In the genomic region with DNA sequence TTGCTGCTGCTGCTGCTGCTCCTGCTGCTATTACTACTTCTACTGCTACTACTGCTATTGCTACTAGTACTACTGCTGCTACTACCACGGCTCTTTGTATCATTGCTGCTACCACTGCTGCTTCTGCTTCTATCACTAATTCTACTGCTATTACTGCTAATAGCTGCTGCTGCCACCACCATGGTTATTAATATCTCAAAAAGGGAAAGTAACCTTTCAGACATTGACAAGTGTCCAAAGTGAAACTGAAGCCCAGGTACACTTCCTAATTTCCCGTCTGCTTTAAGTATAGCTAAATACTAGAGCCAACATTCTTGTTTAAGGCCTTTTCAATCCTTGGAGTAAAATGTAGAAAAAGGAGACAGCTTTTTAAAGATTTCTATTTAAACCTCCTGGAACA, we compare ENCODE assay signal across 10 cellular contexts. TPM values are rescaled to one million over a fixed set of nuclear protein-coding genes. Genes with fewer than 3 reads are reported as not detected.
DNase-seq lines count a peak whose midpoint lies in the region; ATAC-seq, FAIRE-seq and TF ChIP-seq lines count a peak whose summit lies in the region.
"Had no signal": no experiment of that assay in that cellular context is flagged by ENCODE, and none has a peak within 500 bp of the region (broad histone marks: within the 10 kb centered on the region; RNA-seq: fewer than 3 reads in every experiment).

No MANE protein-coding gene starts in this region.

- peaks cover 5% of the 10 kb centered on the region for H3K4me1 Mint-ChIP-seq in activated CD4-positive, alpha-beta T cell treated with anti-CD3 and anti-CD28 coated beads for 36 hours
- peaks cover 5% of the 10 kb centered on the region for H3K4me1 Mint-ChIP-seq in activated CD8-positive, alpha-beta T cell treated with anti-CD3 and anti-CD28 coated beads for 36 hours (ENCODE audit: low read depth)

- ATAC-seq in GM19328 (IDR thresholded peaks at IDR 0.05; ENCODE audit: unreplicated experiment) (peak; percentile 68), HG02885 (IDR thresholded peaks at IDR 0.05; ENCODE audit: poor library complexity, unreplicated experiment) (peak; percentile 79)
- no peak for ATAC-seq in activated CD4-positive, alpha-beta T cell treated with anti-CD3 and anti-CD28 coated beads for 36 hours
- no peak for ATAC-seq in activated CD8-positive, alpha-beta T cell treated with anti-CD3 and anti-CD28 coated beads for 36 hours

- no peaks in the 10 kb centered on the region for H3K9me3 Mint-ChIP-seq in activated CD4-positive, alpha-beta T cell treated with anti-CD3 and anti-CD28 coated beads for 36 hours (ENCODE audit: low read depth)
- no peaks in the 10 kb centered on the region for H3K9me3 Mint-ChIP-seq in activated CD8-positive, alpha-beta T cell treated with anti-CD3 and anti-CD28 coated beads for 36 hours
- H3K9me3 Mint-ChIP-seq: neural crest cell had no signal

- peaks cover 2% of the 10 kb centered on the region for H3K27me3 Mint-ChIP-seq in activated CD4-positive, alpha-beta T cell treated with anti-CD3 and anti-CD28 coated beads for 36 hours
- H3K27me3 Mint-ChIP-seq in activated CD8-positive, alpha-beta T cell treated with anti-CD3 and anti-CD28 coated beads for 36 hours = peaks cover 1% of the 10 kb centered on the region

- CTCF ChIA-PET in activated CD4-positive, alpha-beta T cell treated with anti-CD3 and anti-CD28 coated beads for 36 hours (lab: Charles Lee) = interaction anchor here (0.7 to 1.0 kb wide), 2 partner anchors 11 to 591 kb away, joined by 3 read pairs; no protein-coding TSS in a partner anchor
- CTCF ChIA-PET in activated CD8-positive, alpha-beta T cell treated with anti-CD3 and anti-CD28 coated beads for 36 hours (lab: Charles Lee) = no interaction called here

- no peak for TF ChIP-seq CTCF in activated CD8-positive, alpha-beta T cell treated with anti-CD3 and anti-CD28 coated beads for 36 hours (IDR thresholded peaks at IDR 0.05)

- intact Hi-C loops in activated CD4-positive, alpha-beta T cell treated with anti-CD3 and anti-CD28 coated beads for 36 hours (cut with DNase I, micrococcal nuclease) = no loop called here
- intact Hi-C loops in activated CD8-positive, alpha-beta T cell treated with anti-CD3 and anti-CD28 coated beads for 36 hours (cut with micrococcal nuclease) = no loop called here

- 18 to 41% (median 38%) methylated on average over 2 of the region's 2 CpGs for WGBS in small intestine, 3 donors

- POLR2A ChIA-PET in activated CD4-positive, alpha-beta T cell treated with anti-CD3 and anti-CD28 coated beads for 36 hours (lab: Charles Lee) = no interaction called here
- POLR2A ChIA-PET in activated CD8-positive, alpha-beta T cell treated with anti-CD3 and anti-CD28 coated beads for 36 hours (lab: Charles Lee) = interaction anchor here (0.8 kb wide), 1 partner anchor 107 kb away, joined by 3 read pairs; no protein-coding TSS in a partner anchor

- no peak overlapping the region for H3K27ac Mint-ChIP-seq in activated CD4-positive, alpha-beta T cell treated with anti-CD3 and anti-CD28 coated beads for 36 hours
- H3K27ac Mint-ChIP-seq in activated CD8-positive, alpha-beta T cell treated with anti-CD3 and anti-CD28 coated beads for 36 hours = no peak overlapping the region

- H3K27ac ChIP-seq in small intestine (ENCODE audit: low read depth in 1 of 2, low read length in 1 of 2) = no peak overlapping the region

- H3K4me1 ChIP-seq in small intestine (ENCODE audit: control insufficient read depth in 2 of 2, insufficient read depth in 1 of 2, low read depth in 1 of 2, low read length in 1 of 2) = peaks cover 0 to 2% of the 10 kb centered on the region in 2 donors

- H3K9me3 ChIP-seq in small intestine (ENCODE audit: control insufficient read depth, low read depth) = no peaks in the 10 kb centered on the region

- no peak for FAIRE-seq in small intestine (lab: Jason Lieb, UNC)

- no peaks in the 10 kb centered on the region for H3K27me3 ChIP-seq in small intestine (ENCODE audit: control insufficient read depth in 2 of 2, insufficient read depth in 2 of 2, low read length in 2 of 2)

- no peak overlapping the region for H3K4me3 ChIP-seq in small intestine (ENCODE audit: low read depth in 1 of 2, low read length in 2 of 2)

- H3K4me3 Mint-ChIP-seq in activated CD4-positive, alpha-beta T cell treated with anti-CD3 and anti-CD28 coated beads for 36 hours = no peak overlapping the region
- no peak overlapping the region for H3K4me3 Mint-ChIP-seq in activated CD8-positive, alpha-beta T cell treated with anti-CD3 and anti-CD28 coated beads for 36 hours
- H3K4me3 Mint-ChIP-seq: neural crest cell had no signal

- H3K36me3 ChIP-seq in small intestine (ENCODE audit: control insufficient read depth in 2 of 2, insufficient read depth in 2 of 2, low read length in 2 of 2) = no peaks in the 10 kb centered on the region

- no peaks in the 10 kb centered on the region for H3K36me3 Mint-ChIP-seq in activated CD4-positive, alpha-beta T cell treated with anti-CD3 and anti-CD28 coated beads for 36 hours (ENCODE audit: low read depth)
- no peaks in the 10 kb centered on the region for H3K36me3 Mint-ChIP-seq in activated CD8-positive, alpha-beta T cell treated with anti-CD3 and anti-CD28 coated beads for 36 hours (ENCODE audit: low read depth)

- DNase-seq in RPMI8226 (peak; percentile 31), small intestine (peak; percentile 30), anterior cingulate cortex (lab: John Stamatoyannopoulos, UW) (no peak)
- DNase-seq in activated CD8-positive, alpha-beta memory T cell treated with anti-CD3 and anti-CD28 coated beads, Interleukin-2, amount 50 U/mL, for 4 hours = no peak
- DNase-seq in activated CD4-positive, alpha-beta T cell treated with anti-CD3 and anti-CD28 coated beads for 36 hours = no peak
- no peak for DNase-seq in activated CD8-positive, alpha-beta T cell treated with anti-CD3 and anti-CD28 coated beads for 36 hours
- DNase-seq: stimulated activated naive CD4-positive, alpha-beta T cell treated with Interleukin-2 at 50 U/mL for 16 hours had no signal

RNA-seq across cellular contexts. Expression of a gene that starts 45.4 kb away (rescaled TPM):
- polyA plus RNA-seq in small intestine = 10 to 100 TPM; 11.0 to 11.6 (median 11.4) TPM
- 10 to 100 TPM; 27.3 to 28.5 TPM for total RNA-seq in activated CD4-positive, alpha-beta T cell treated with anti-CD3 and anti-CD28 coated beads for 36 hours
- 10 to 100 TPM; 24.1 to 24.3 TPM for total RNA-seq in activated CD8-positive, alpha-beta T cell treated with anti-CD3 and anti-CD28 coated beads for 36 hours

Comparison
In these comparisons a context has a peak if more than half of its experiments do, and no peak if none do; other contexts are left out.
1. ATAC-seq: peak in GM19328 (single experiment) and HG02885 (single experiment); none in activated CD4-positive, alpha-beta T cell treated with anti-CD3 and anti-CD28 coated beads for 36 hours (single experiment) and activated CD8-positive, alpha-beta T cell treated with anti-CD3 and anti-CD28 coated beads for 36 hours (single experiment).
2. DNase-seq: peak in RPMI8226 (single experiment) and small intestine (single experiment); none in activated CD8-positive, alpha-beta memory T cell treated with anti-CD3 and anti-CD28 coated beads, Interleukin-2, amount 50 U/mL, for 4 hours (single experiment), anterior cingulate cortex (0 of 58), activated CD4-positive, alpha-beta T cell treated with anti-CD3 and anti-CD28 coated beads for 36 hours (single experiment) and activated CD8-positive, alpha-beta T cell treated with anti-CD3 and anti-CD28 coated beads for 36 hours (single experiment).